18 cellular contexts compared by ENCODE assay signal in the genomic region with DNA sequence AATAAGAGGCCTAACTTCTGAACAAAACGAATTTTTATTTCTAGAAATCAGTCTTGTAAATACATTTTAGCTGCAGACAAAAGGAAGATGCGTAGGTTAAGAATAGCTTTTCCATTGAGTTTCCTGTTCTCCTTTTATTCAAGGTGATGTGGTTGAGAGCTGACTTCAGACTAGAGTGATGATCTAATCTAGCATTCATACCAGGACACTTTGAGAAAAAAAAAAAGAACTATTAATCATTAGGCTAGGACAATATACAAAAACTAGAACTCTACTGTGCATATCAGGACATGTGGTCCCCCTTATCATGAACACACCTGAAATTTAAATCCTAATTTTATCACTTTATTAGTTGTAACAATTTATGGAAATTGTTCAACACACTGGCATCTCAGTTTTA.
"Had no signal": no experiment of that assay in that cellular context is flagged by ENCODE, and none has a peak within 500 bp of the region (broad histone marks: within the 10 kb centered on the region; RNA-seq: fewer than 3 reads in every experiment).

No MANE protein-coding gene starts in this region.

- H3K36me3 ChIP-seq: adrenal gland, esophagus muscularis mucosa, heart left ventricle, tibial nerve had no signal

- FAIRE-seq: kidney, small intestine had no signal

- H3K27me3 ChIP-seq: adrenal gland, body of pancreas, esophagus muscularis mucosa, heart left ventricle, tibial nerve had no signal

- H3K79me2 ChIP-seq: parathyroid adenoma had no signal

- ATAC-seq: activated CD4-positive, CD25-positive, alpha-beta regulatory T cell treated with anti-CD3 and anti-CD28 coated beads, Interleukin-2, amount 50 U/mL, for 24 hours; body of pancreas; heart left ventricle; left ventricle myocardium superior; stimulated activated effector memory CD8-positive, alpha-beta T cell treated with anti-CD3 and anti-CD28 coated beads, Interleukin-12 subunit alpha, Interleukin-12 subunit beta, amount 100 ng/mL, for 72 hours had no signal

- DNase-seq: activated CD4-positive, alpha-beta T cell treated with anti-CD3 and anti-CD28 coated beads, Interleukin-2, amount 50 U/mL, for 4 hours; activated naive CD4-positive, alpha-beta T cell treated with anti-CD3 and anti-CD28 coated beads, Interleukin-2, amount 50 U/mL, for 16 hours; activated T-cell treated with anti-CD3 and anti-CD28 coated beads, Interleukin-2, amount 50 U/mL, for 1 hour; adrenal gland; body of pancreas; cerebellar nuclear complex; endodermal cell; foreskin melanocyte; heart left ventricle; kidney; left ventricle myocardium superior; retina; small intestine had no signal

- H3K9ac ChIP-seq: parathyroid adenoma had no signal

- H3K9me3 ChIP-seq: adrenal gland, body of pancreas, tibial nerve had no signal

- H2AFZ ChIP-seq: parathyroid adenoma had no signal

- H3K4me1 ChIP-seq: adrenal gland, body of pancreas, esophagus muscularis mucosa, heart left ventricle, parathyroid adenoma, tibial nerve had no signal

- H3K27ac ChIP-seq: adrenal gland, body of pancreas, esophagus muscularis mucosa, heart left ventricle, parathyroid adenoma, tibial nerve had no signal

- H3K4me3 ChIP-seq: adrenal gland, body of pancreas, esophagus muscularis mucosa, heart left ventricle, tibial nerve had no signal
